9 cellular contexts compared by ENCODE assay signal in the genomic region with DNA sequence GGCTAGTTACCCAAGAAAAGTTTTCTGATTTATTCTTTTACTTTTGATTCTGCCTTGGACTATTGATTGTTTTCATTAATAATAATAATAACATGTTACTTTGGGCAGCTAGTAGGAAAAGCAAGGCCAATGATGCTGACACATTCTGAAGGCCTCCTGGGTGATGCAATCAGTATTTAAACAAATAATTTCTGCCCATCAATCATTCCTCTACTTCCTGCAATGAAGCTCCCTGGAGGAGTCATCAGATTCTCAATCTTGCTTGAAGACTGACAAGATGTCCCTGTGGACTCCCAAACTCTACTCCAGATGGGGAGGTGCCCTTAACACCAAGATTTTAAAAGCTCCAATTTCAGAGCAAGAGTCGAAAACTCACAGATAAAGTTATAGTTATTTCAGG. TPM values are rescaled to one million over a fixed set of nuclear protein-coding genes. Genes with fewer than 3 reads are reported as not detected.
DNase-seq lines count a peak whose midpoint lies in the region; ATAC-seq and TF ChIP-seq lines count a peak whose summit lies in the region.
"Had no signal": no experiment of that assay in that cellular context is flagged by ENCODE, and none has a peak within 500 bp of the region (broad histone marks: within the 10 kb centered on the region; RNA-seq: fewer than 3 reads in every experiment).

A gene with protein sequence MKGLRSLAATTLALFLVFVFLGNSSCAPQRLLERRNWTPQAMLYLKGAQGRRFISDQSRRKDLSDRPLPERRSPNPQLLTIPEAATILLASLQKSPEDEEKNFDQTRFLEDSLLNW (plus strand): TSS at position 244 of the 400 bp plus-strand sequence. CDS start 177 bp downstream, outside the sequence.

- no peaks in the 10 kb centered on the region for H3K9me3 Mint-ChIP-seq in glutamatergic neuron (ENCODE audit: unreplicated experiment)

- H3K36me3 ChIP-seq in H7 (replicated peaks; ENCODE audit: control insufficient read depth, insufficient read depth, low read length), result no peaks in the 10 kb centered on the region
- no peaks in the 10 kb centered on the region for H3K36me3 ChIP-seq in SK-N-MC (ENCODE audit: insufficient read depth, low read length)
- H3K36me3 ChIP-seq in upper lobe of left lung, result no peaks in the 10 kb centered on the region

- H3K27me3 ChIP-seq in H7 (ENCODE audit: control insufficient read depth, insufficient read depth, low read length) (peaks cover 45% of the 10 kb centered on the region), upper lobe of left lung (peaks cover 0 to 10% (median 2%) of the 10 kb centered on the region in 4 donors)

- peaks cover 2% of the 10 kb centered on the region for H3K27me3 Mint-ChIP-seq in glutamatergic neuron (ENCODE audit: unreplicated experiment)

- H3K4me3 Mint-ChIP-seq in glutamatergic neuron (ENCODE audit: unreplicated experiment), result peak within 1 kb of the TSS; percentile 82

- H3K4me1 ChIP-seq in upper lobe of left lung, result peaks cover 0 to 25% (median 12%) of the 10 kb centered on the region in 4 donors

- TF ChIP-seq EP300 in upper lobe of left lung (IDR thresholded peaks at IDR 0.05), result no peak

- DNase-seq in H7, result no peak
- no peak for DNase-seq in SK-N-MC (ENCODE audit: low read depth, low spot score)
- no peak for DNase-seq in glutamatergic neuron
- peak; percentile 31 for DNase-seq in skeletal muscle cell (ENCODE audit: low read depth)
- DNase-seq in GDM1 (lab: John Stamatoyannopoulos, UW), result no peak
- no peak for DNase-seq in upper lobe of left lung
- DNase-seq in cerebellum (ENCODE audit: low spot score), result no peak
- DNase-seq: GOT3 had no signal

- no peak within 1 kb of the TSS for H3K27ac ChIP-seq in SK-N-MC
- H3K27ac ChIP-seq in upper lobe of left lung, result no peak within 1 kb of the TSS

- H3K27ac Mint-ChIP-seq in glutamatergic neuron (ENCODE audit: unreplicated experiment), result no peak within 1 kb of the TSS

- H3K4me3 ChIP-seq in H7 (ENCODE audit: insufficient read depth, low read depth, low read length) (peak within 1 kb of the TSS; percentile 68), SK-N-MC (peak within 1 kb of the TSS; percentile 80; the same call in 1 of the 2 replicates), skeletal muscle cell (ENCODE audit: low read depth, low read length) (peak within 1 kb of the TSS; percentile 67), upper lobe of left lung (peak within 1 kb of the TSS in 2 of 4 donors; percentile 59 to 65)

- ATAC-seq in upper lobe of left lung (ENCODE audit: low FRiP score in 2 of 2) (no peak), GM21529 (IDR thresholded peaks at IDR 0.05; ENCODE audit: unreplicated experiment) (no peak)

- peaks cover 9% of the 10 kb centered on the region for H3K36me3 Mint-ChIP-seq in glutamatergic neuron (ENCODE audit: unreplicated experiment)

- no peaks in the 10 kb centered on the region for H3K4me1 Mint-ChIP-seq in glutamatergic neuron (ENCODE audit: low read depth, unreplicated experiment)

- 85 to 100% methylated on average over 1 of the region's 1 CpG for WGBS in upper lobe of left lung, 2 donors

- no peak for TF ChIP-seq CTCF in glutamatergic neuron (IDR thresholded peaks at IDR 0.05; ENCODE audit: partially characterized antibody, unreplicated experiment)
- TF ChIP-seq CTCF in upper lobe of left lung (IDR thresholded peaks at IDR 0.05), result no peak

- no peak within 1 kb of the TSS for H3K9ac ChIP-seq in SK-N-MC (ENCODE audit: insufficient read length)

- H3K9me3 ChIP-seq in SK-N-MC (ENCODE audit: low read depth, low read length) (0 out of 2 replicates have a peak, but pooled peaks cover 3% of the 10 kb centered on the region), upper lobe of left lung (peaks cover 0 to 3% (median 0%) of the 10 kb centered on the region in 4 donors)

- no peak for TF ChIP-seq POLR2A in upper lobe of left lung (IDR thresholded peaks at IDR 0.05)

RNA-seq across cellular contexts. Expression of the gene that starts here (rescaled TPM):
- total RNA-seq in H7 (2014; rRNA removed; shearing (Covaris generic)), result not detected in 2 replicates
- total RNA-seq in glutamatergic neuron (ENCODE audit: unreplicated experiment), result not detected
- total RNA-seq in upper lobe of left lung, result 1 to 10 TPM in 2 of 6 donors, under 1 TPM in 2, not detected in 2; 0.40 to 1.2 (median 0.88) TPM
- total RNA-seq in cerebellum, result 1.5 TPM
